8 cellular contexts compared by ENCODE assay signal in the genomic region with DNA sequence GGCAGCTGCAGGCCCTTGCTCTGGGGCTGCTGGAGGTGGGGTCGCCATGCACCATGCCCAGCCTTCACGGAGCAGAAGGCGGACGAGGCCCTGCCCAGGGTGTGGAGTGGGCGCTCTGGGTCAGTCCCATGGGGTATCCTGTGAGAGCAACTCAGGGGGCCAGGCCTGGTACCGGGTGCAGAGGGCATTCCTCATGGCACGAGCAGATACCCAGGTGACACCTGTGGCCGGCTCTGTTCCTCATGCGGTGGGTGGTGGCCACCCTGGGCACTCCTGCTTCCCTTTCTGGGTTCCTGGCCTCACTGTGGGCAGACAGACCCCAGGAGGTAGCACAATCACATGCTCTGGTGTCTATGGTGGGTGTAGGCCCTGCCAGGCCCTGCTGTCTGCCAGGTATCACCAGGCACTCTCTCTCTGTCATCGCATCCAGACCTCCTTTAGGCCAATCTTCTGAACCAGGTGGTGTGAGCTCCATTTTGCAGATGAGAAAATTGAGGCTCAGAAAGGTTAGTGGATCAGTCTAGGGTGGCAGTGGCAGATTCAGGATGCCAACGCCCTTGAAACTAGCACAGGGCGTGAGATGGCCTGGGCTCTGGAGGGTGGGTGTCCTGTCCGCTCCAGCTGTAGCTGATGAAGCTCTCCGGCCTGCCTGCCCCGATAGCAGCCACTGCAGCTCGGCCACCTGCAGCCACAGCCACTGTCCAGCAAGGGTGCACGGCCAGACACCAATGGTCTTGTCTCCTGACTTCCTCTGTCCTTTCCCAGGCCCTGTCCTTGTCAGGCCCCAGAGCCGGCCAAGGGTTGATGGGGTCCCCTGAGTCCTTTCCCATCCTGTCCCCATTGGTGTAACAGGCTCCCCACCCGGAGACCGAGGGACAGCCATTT. TPM values are rescaled to one million over a fixed set of nuclear protein-coding genes. Genes with fewer than 3 reads are reported as not detected.
DNase-seq lines count a peak whose midpoint lies in the region; ATAC-seq and TF ChIP-seq lines count a peak whose summit lies in the region.

No MANE protein-coding gene starts in this region.

- H3K36me3 Mint-ChIP-seq in nephron progenitor cell (ENCODE audit: low read depth): no peaks in the 10 kb centered on the region

- no peaks in the 10 kb centered on the region for H3K9me3 Mint-ChIP-seq in nephron progenitor cell

- H3K27ac Mint-ChIP-seq in nephron progenitor cell: peak overlapping the region; percentile 85

- H3K9me3 ChIP-seq in BLaER1 (no peaks in the 10 kb centered on the region), NT2/D1 (ENCODE audit: insufficient read depth, low read length) (no peaks in the 10 kb centered on the region)

- no peak for TF ChIP-seq CTCF in dorsolateral prefrontal cortex (IDR thresholded peaks at IDR 0.05 in 54 of 56, conservative IDR thresholded peaks at IDR 0.05 in 2 of 56; ENCODE audit: low read depth in 1 of 56, partially characterized antibody in 56 of 56)
- no peak for TF ChIP-seq CTCF in nephron progenitor cell (IDR thresholded peaks at IDR 0.05)

- DNase-seq in NT2/D1 (ENCODE audit: low read depth, low spot score) (no peak), dorsolateral prefrontal cortex (no peak), nephron progenitor cell (no peak), H7 (no peak)
- DNase-seq in activated CD4-positive, CD25-positive, alpha-beta regulatory T cell treated with anti-CD3 and anti-CD28 coated beads, Interleukin-2, amount 50 U/mL, for 72 hours: no peak

- intact Hi-C loops in dorsolateral prefrontal cortex (cut with DNase I): no loop called here

- H3K36me3 ChIP-seq in BLaER1 (peaks cover 32% of the 10 kb centered on the region), NT2/D1 (ENCODE audit: insufficient read depth, insufficient read length, low read length) (peaks cover 46% of the 10 kb centered on the region), H7 (replicated peaks; ENCODE audit: control insufficient read depth, insufficient read depth, low read length) (no peaks in the 10 kb centered on the region; the same call in none of the 2 replicates)

- H3K27ac ChIP-seq in BLaER1 (peak overlapping the region; percentile 98), dorsolateral prefrontal cortex (peak overlapping the region; percentile 83 to 99 (median 97))

- H4K20me1 ChIP-seq in BLaER1: peaks cover 57% of the 10 kb centered on the region

- H3K4me2 ChIP-seq in BLaER1: peak overlapping the region; percentile 96

- no peaks in the 10 kb centered on the region for H3K27me3 ChIP-seq in BLaER1
- no peaks in the 10 kb centered on the region for H3K27me3 ChIP-seq in NT2/D1 (ENCODE audit: insufficient read depth, insufficient read length)
- no peaks in the 10 kb centered on the region for H3K27me3 ChIP-seq in dorsolateral prefrontal cortex
- H3K27me3 ChIP-seq in H7 (ENCODE audit: control insufficient read depth, insufficient read depth, low read length): no peaks in the 10 kb centered on the region

- H3K4me3 ChIP-seq in BLaER1 (peak overlapping the region; percentile 74), NT2/D1 (ENCODE audit: insufficient read length, low read depth) (no peak overlapping the region), dorsolateral prefrontal cortex (peak overlapping the region in 58 of 59 donors; percentile 2 to 68 (median 53)), H7 (ENCODE audit: insufficient read depth, low read depth, low read length) (no peak overlapping the region)

- peaks cover 78% of the 10 kb centered on the region for H3K4me1 ChIP-seq in BLaER1
- H3K4me1 ChIP-seq in NT2/D1 (ENCODE audit: insufficient read depth, insufficient read length): peaks cover 49% of the 10 kb centered on the region

- H3K27me3 Mint-ChIP-seq in nephron progenitor cell (ENCODE audit: low read depth, poor library complexity): peaks cover 4% of the 10 kb centered on the region

- peak overlapping the region; percentile 88 for H3K9ac ChIP-seq in BLaER1
- peak overlapping the region; percentile 42 for H3K9ac ChIP-seq in NT2/D1 (ENCODE audit: insufficient read length, low read depth)

- ATAC-seq in HG02623 (IDR thresholded peaks at IDR 0.05; ENCODE audit: unreplicated experiment): no peak
- ATAC-seq in HG02885 (IDR thresholded peaks at IDR 0.05; ENCODE audit: poor library complexity, unreplicated experiment): no peak

- H3K4me1 Mint-ChIP-seq in nephron progenitor cell: peaks cover 63% of the 10 kb centered on the region

- peak overlapping the region; percentile 64 for H3K4me3 Mint-ChIP-seq in nephron progenitor cell

RNA-seq across cellular contexts. Expression of gene DGKZ, which starts 15.1 kb away (rescaled TPM):
- 100 to 1,000 TPM; 142 to 475 (median 319) TPM for total RNA-seq in dorsolateral prefrontal cortex
- total RNA-seq in H7 (2014; rRNA removed; shearing (Covaris generic)): 80.8 and 109 TPM in 2 replicates

RNA-seq across cellular contexts. Expression of gene MDK, which starts 19.1 kb away (rescaled TPM):
- 10 to 100 TPM in 95 of 120 experiments, 1 to 10 TPM in 25; 4.6 to 45.3 (median 12.9) TPM for total RNA-seq in dorsolateral prefrontal cortex
- 672 and 771 TPM in 2 replicates for total RNA-seq in H7 (2014; rRNA removed; shearing (Covaris generic))

RNA-seq across cellular contexts. Expression of gene CHRM4, which starts 29.2 kb away (rescaled TPM):
- total RNA-seq in dorsolateral prefrontal cortex: 10 to 100 TPM in 56 of 120 experiments, 1 to 10 TPM in 64; 2.7 to 25.0 (median 9.7) TPM
- 0.14 TPM in 1 of 2 replicates, not detected in the other for total RNA-seq in H7 (2014; rRNA removed; shearing (Covaris generic))

Comparison
In these comparisons a context has a peak if more than half of its experiments do, and no peak if none do; other contexts are left out.
1. H3K4me3 ChIP-seq: peak in BLaER1 (single experiment) and dorsolateral prefrontal cortex (58 of 59); none in NT2/D1 (single experiment) and H7 (single experiment).
2. RNA of gene MDK, which starts 19.1 kb away (total RNA-seq): 672 to 771 TPM in H7; 4.6 to 45.3 TPM in dorsolateral prefrontal cortex; every median in the first group is over 10 times any median in the second.